Comparison of ENCODE assay signal across 25 cellular contexts in genomic region chr1:148290881-148291280, GRCh38.
A peak's percentile ranks its signal among the peaks of the same experiment; 100 is the strongest.
DNase-seq lines count a peak whose midpoint lies in the region; ATAC-seq, FAIRE-seq and TF ChIP-seq lines count a peak whose summit lies in the region.
"Had no signal": no experiment of that assay in that cellular context is flagged by ENCODE, and none has a peak within 500 bp of the region (broad histone marks: within the 10 kb centered on the region; RNA-seq: fewer than 3 reads in every experiment).

No MANE protein-coding gene starts in this region.

- H3K27me3 ChIP-seq in small intestine (ENCODE audit: control insufficient read depth in 2 of 2, insufficient read depth in 2 of 2, low read length in 2 of 2): no peaks in the 10 kb centered on the region
- H3K27me3 ChIP-seq: SJSA1 had no signal

- ATAC-seq in HG03460 (IDR thresholded peaks at IDR 0.05; ENCODE audit: unreplicated experiment) (no peak), HG02642 (IDR thresholded peaks at IDR 0.05; ENCODE audit: poor library complexity, unreplicated experiment) (no peak)
- ATAC-seq: CD8-positive, alpha-beta T cell; Right ventricle myocardium inferior had no signal

- no peaks in the 10 kb centered on the region for H3K9me3 ChIP-seq in small intestine (ENCODE audit: control insufficient read depth, low read depth)
- H3K9me3 ChIP-seq: HAP-1, SJSA1 had no signal

- H3K36me3 ChIP-seq in small intestine (ENCODE audit: control insufficient read depth in 2 of 2, insufficient read depth in 2 of 2, low read length in 2 of 2): no peaks in the 10 kb centered on the region
- H3K36me3 ChIP-seq: HAP-1, SJSA1 had no signal

- H3K27ac ChIP-seq in small intestine (ENCODE audit: low read depth in 1 of 2, low read length in 1 of 2): no peak overlapping the region
- H3K27ac ChIP-seq: HL-60, KMS-11, PC-9, SJSA1 had no signal

- peak; percentile 71 for DNase-seq in NCI-H226
- DNase-seq in cardiac fibroblast (ENCODE audit: low read depth in 2 of 2): peak; percentile 19 to 35
- DNase-seq in iris pigment epithelial cell (ENCODE audit: low read depth): peak; percentile 24
- peak; percentile 29 for DNase-seq in small intestine
- no peak for DNase-seq in NCI-H1048 (lab: John Stamatoyannopoulos, UW)
- no peak for DNase-seq in activated CD4-positive, CD25-positive, alpha-beta regulatory T cell (lab: John Stamatoyannopoulos, UW)
- DNase-seq: C1 segment of cervical spinal cord; Caco-2; CD8-positive, alpha-beta T cell; GOT3; NCI-H1105; NCI-H1436 treated with DMSO at 0.1 percent for 48 hours; NCI-H187 treated with DMSO at 0.1 percent for 48 hours; NCI-H2171 treated with DMSO at 0.1 percent for 48 hours; NCI-H524; NCI-H774; PC-9 had no signal

- no peaks in the 10 kb centered on the region for H3K4me1 ChIP-seq in small intestine (ENCODE audit: control insufficient read depth in 2 of 2, insufficient read depth in 1 of 2, low read depth in 1 of 2, low read length in 1 of 2)
- H3K4me1 ChIP-seq: HAP-1, SJSA1 had no signal

- FAIRE-seq in small intestine (lab: Jason Lieb, UNC): no peak
- FAIRE-seq: G401.6 had no signal

- H3K4me3 ChIP-seq in cardiac fibroblast (replicated peaks in 1 of 2; ENCODE audit: low read depth in 2 of 2, low read length in 2 of 2): no peak overlapping the region
- no peak overlapping the region for H3K4me3 ChIP-seq in small intestine (ENCODE audit: low read depth in 1 of 2, low read length in 2 of 2)
- H3K4me3 ChIP-seq: HAP-1, PC-9, SJSA1 had no signal

- no peak for TF ChIP-seq CTCF in cardiac fibroblast (IDR thresholded peaks at IDR 0.05; ENCODE audit: low read depth, low read length)

Comparison
In these comparisons a context has a peak if more than half of its experiments do, and no peak if none do; other contexts are left out.
1. DNase-seq: peak in NCI-H226 (single experiment), cardiac fibroblast (2 of 2), iris pigment epithelial cell (single experiment) and small intestine (single experiment); none in NCI-H1048 (single experiment) and activated CD4-positive, CD25-positive, alpha-beta regulatory T cell (0 of 4).